ENCODE assay signal across 9 cellular contexts in the genomic region with DNA sequence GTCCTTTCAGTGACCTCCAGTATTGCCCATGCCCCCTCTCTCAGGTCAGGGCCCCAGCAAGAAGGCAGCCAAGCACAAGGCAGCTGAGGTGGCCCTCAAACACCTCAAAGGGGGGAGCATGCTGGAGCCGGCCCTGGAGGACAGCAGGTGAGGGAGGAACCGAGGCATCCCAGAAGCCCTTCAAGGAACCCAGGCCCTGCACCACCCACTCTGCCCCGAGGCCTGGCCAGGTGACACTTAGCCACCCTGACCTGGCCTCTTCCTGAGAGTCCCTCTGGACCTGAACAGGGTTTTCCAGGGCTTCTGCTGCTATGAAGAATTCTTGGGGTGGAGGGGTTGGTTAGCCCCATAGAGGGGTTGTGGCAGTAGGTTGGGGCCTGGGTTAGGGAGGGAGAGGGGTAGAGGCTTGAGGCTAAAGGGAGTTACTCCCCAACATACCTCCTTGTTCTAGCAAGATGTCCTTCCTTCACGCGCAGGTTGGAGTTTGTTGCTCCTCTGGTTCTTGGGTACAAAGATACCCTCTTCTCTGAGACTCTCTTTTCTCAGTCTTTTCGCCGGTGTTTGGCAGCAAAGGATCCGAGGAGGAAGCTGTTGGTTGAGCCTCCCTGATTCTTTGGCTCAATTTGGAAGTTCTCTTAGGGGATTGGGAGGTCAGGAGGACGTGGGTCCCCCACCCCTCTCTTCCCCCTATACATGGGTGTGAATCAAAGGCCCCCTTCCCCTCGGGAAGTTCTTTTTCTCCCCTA. TPM values are rescaled to one million over a fixed set of nuclear protein-coding genes. Genes with fewer than 3 reads are reported as not detected.
A peak's percentile ranks its signal among the peaks of the same experiment; 100 is the strongest.
DNase-seq lines count a peak whose midpoint lies in the region; ATAC-seq and TF ChIP-seq lines count a peak whose summit lies in the region.
"Had no signal": no experiment of that assay in that cellular context is flagged by ENCODE, and none has a peak within 500 bp of the region (broad histone marks: within the 10 kb centered on the region; RNA-seq: fewer than 3 reads in every experiment).

No MANE protein-coding gene starts in this region.

- H3K27me3 ChIP-seq in heart left ventricle (no peaks in the 10 kb centered on the region), adipocyte (replicated peaks; ENCODE audit: control insufficient read depth, insufficient read depth, low read length) (no peaks in the 10 kb centered on the region), vagina (no peaks in the 10 kb centered on the region)
- H3K27me3 ChIP-seq: MG63 had no signal

- WGBS in heart left ventricle, 4 donors: 74 to 82% (median 77%) methylated on average over 9 to 10 of the region's 10 CpGs

- intact Hi-C loops in heart left ventricle (cut with DNase I): loop anchor here in 8 of 10 donors (5.0 to 10.0 kb wide), 6 partner anchors 51 to 291 kb away; a partner anchor contains a TSS
- intact Hi-C loops in cardiac septum (cut with DNase I): no loop called here
- intact Hi-C loops in vagina (cut with DNase I): loop anchor here (5.0 kb wide), 1 partner anchor 51 kb away; a partner anchor contains a TSS

- TF ChIP-seq POLR2A in heart left ventricle (IDR thresholded peaks at IDR 0.05): no peak
- no peak for TF ChIP-seq POLR2A in vagina (IDR thresholded peaks at IDR 0.05)

- peaks cover 29% of the 10 kb centered on the region for H3K4me1 Mint-ChIP-seq in mesothelial cell of epicardium

- no peak for DNase-seq in heart left ventricle
- DNase-seq in cardiac septum (ENCODE audit: low spot score): no peak
- no peak for DNase-seq in adipocyte (ENCODE audit: low read depth)
- DNase-seq in mesothelial cell of epicardium (ENCODE audit: low spot score in 2 of 2, unreplicated experiment in 2 of 2): no peak
- no peak for DNase-seq in vagina (ENCODE audit: extremely low spot score in 2 of 2)
- no peak for DNase-seq in iPS-NIHi11 (ENCODE audit: low spot score)
- DNase-seq in NCI-H510A (lab: John Stamatoyannopoulos, UW): no peak
- DNase-seq in AG08395 (ENCODE audit: low spot score): no peak

- peak overlapping the region; percentile 50 for H3K27ac Mint-ChIP-seq in mesothelial cell of epicardium

- no peak overlapping the region for H3K4me3 Mint-ChIP-seq in mesothelial cell of epicardium

- peak overlapping the region in 2 of 12 donors; percentile 71 to 89 for H3K4me3 ChIP-seq in heart left ventricle
- peak overlapping the region; percentile 56 for H3K4me3 ChIP-seq in adipocyte (ENCODE audit: low read length)
- H3K4me3 ChIP-seq in vagina: no peak overlapping the region

- H3K9me3 Mint-ChIP-seq in mesothelial cell of epicardium: no peaks in the 10 kb centered on the region

- H3K36me3 ChIP-seq in heart left ventricle (peaks cover 0 to 39% (median 26%) of the 10 kb centered on the region in 9 donors), adipocyte (ENCODE audit: control insufficient read depth, insufficient read depth, low read length, severe bottlenecking) (peaks cover 22% of the 10 kb centered on the region), vagina (peaks cover 0 to 16% of the 10 kb centered on the region in 2 donors)

- H3K27me3 Mint-ChIP-seq in mesothelial cell of epicardium (ENCODE audit: low read depth): no peaks in the 10 kb centered on the region

- H3K4me1 ChIP-seq in heart left ventricle (peaks cover 5 to 45% (median 29%) of the 10 kb centered on the region in 12 donors), adipocyte (ENCODE audit: control insufficient read depth, insufficient read depth, low read length) (peaks cover 63% of the 10 kb centered on the region), vagina (peaks cover 61% of the 10 kb centered on the region)

- H3K9me3 ChIP-seq in heart left ventricle (no peaks in the 10 kb centered on the region), adipocyte (ENCODE audit: control insufficient read depth, low read length) (no peaks in the 10 kb centered on the region), vagina (no peaks in the 10 kb centered on the region)
- H3K9me3 ChIP-seq: MG63 had no signal

- H3K36me3 Mint-ChIP-seq in mesothelial cell of epicardium: peaks cover 6% of the 10 kb centered on the region

- H3K27ac ChIP-seq in heart left ventricle (peak overlapping the region in 9 of 12 donors; percentile 93 to 100 (median 98)), vagina (peak overlapping the region; percentile 99)

- peak overlapping the region; percentile 99 for H3K9ac ChIP-seq in adipocyte (ENCODE audit: low read length)

- no peak for TF ChIP-seq CTCF in heart left ventricle (IDR thresholded peaks at IDR 0.05)
- TF ChIP-seq CTCF in mesothelial cell of epicardium (IDR thresholded peaks at IDR 0.05; ENCODE audit: unreplicated experiment): no peak
- no peak for TF ChIP-seq CTCF in vagina (IDR thresholded peaks at IDR 0.05)

- ATAC-seq in heart left ventricle: no peak

RNA-seq across cellular contexts. Expression of a gene that starts 2.1 kb away (rescaled TPM):
- total RNA-seq in heart left ventricle: 10 to 100 TPM in 5 of 9 donors, 1 to 10 TPM in 4; 7.8 to 19.5 (median 10.1) TPM
- 10 to 100 TPM; 12.6 to 23.5 TPM for polyA plus RNA-seq in heart left ventricle
- 11.6 TPM for total RNA-seq in cardiac septum
- total RNA-seq in mesothelial cell of epicardium: 45.6 to 50.5 TPM (median 50.4 TPM) in 3 replicates
- 17.7 TPM for total RNA-seq in vagina

RNA-seq across cellular contexts. Expression of a gene that starts 3.9 kb away (rescaled TPM):
- total RNA-seq in heart left ventricle (10 to 100 TPM in 2 of 9 donors, 1 to 10 TPM in 7; 3.3 to 12.6 (median 4.2) TPM), cardiac septum (7.0 TPM), mesothelial cell of epicardium (35.4 to 41.8 TPM (median 37.0 TPM) in 3 replicates), vagina (21.9 TPM)
- 1 to 10 TPM; 4.5 to 6.5 TPM for polyA plus RNA-seq in heart left ventricle

RNA-seq across cellular contexts. Expression of a gene that starts 4.1 kb away (rescaled TPM):
- not detected for total RNA-seq in heart left ventricle
- polyA plus RNA-seq in heart left ventricle: not detected
- total RNA-seq in cardiac septum: not detected
- not detected in 3 replicates for total RNA-seq in mesothelial cell of epicardium
- total RNA-seq in vagina: not detected

RNA-seq across cellular contexts. Expression of a gene that starts 51.3 kb away (rescaled TPM):
- total RNA-seq in heart left ventricle (100 to 1,000 TPM; 293 to 642 (median 559) TPM), cardiac septum (520 TPM), mesothelial cell of epicardium (1,058 to 1,073 TPM (median 1,066 TPM) in 3 replicates), vagina (488 TPM)
- polyA plus RNA-seq in heart left ventricle: 100 to 1,000 TPM; 290 to 343 TPM
